8 cellular contexts compared by ENCODE assay signal in genomic region chr12:57086951-57087688, GRCh38. TPM values are rescaled to one million over a fixed set of nuclear protein-coding genes. Genes with fewer than 3 reads are reported as not detected.
A peak's percentile ranks its signal among the peaks of the same experiment; 100 is the strongest.
DNase-seq lines count a peak whose midpoint lies in the region; ATAC-seq, FAIRE-seq and TF ChIP-seq lines count a peak whose summit lies in the region.

No MANE protein-coding gene starts in this region.

- no peaks in the 10 kb centered on the region for H3K27me3 Mint-ChIP-seq in activated CD8-positive, alpha-beta T cell treated with anti-CD3 and anti-CD28 coated beads for 36 hours

- FAIRE-seq in GM12892 (lab: Jason Lieb, UNC), result peak; percentile 71

- TF ChIP-seq POLR2A in GM12892 (IDR thresholded peaks at IDR 0.05; ENCODE audit: low read depth, low read length), result peak; percentile 44; the same call in 1 of the 2 replicates

- H3K36me3 Mint-ChIP-seq in activated CD8-positive, alpha-beta T cell treated with anti-CD3 and anti-CD28 coated beads for 36 hours (ENCODE audit: low read depth), result peaks cover 32% of the 10 kb centered on the region

- peaks cover 13% of the 10 kb centered on the region for H3K4me1 ChIP-seq in ectodermal cell (ENCODE audit: control insufficient read depth, insufficient read depth, low read length)

- 0% methylated on average over 54 of the region's 54 CpGs for WGBS in ectodermal cell, 2 experiments

- no peaks in the 10 kb centered on the region for H3K9me3 ChIP-seq in ectodermal cell (ENCODE audit: control insufficient read depth, low read length)

- peak overlapping the region; percentile 90 for H3K4me3 Mint-ChIP-seq in activated CD8-positive, alpha-beta T cell treated with anti-CD3 and anti-CD28 coated beads for 36 hours

- POLR2A ChIA-PET in activated CD8-positive, alpha-beta T cell treated with anti-CD3 and anti-CD28 coated beads for 36 hours (lab: Charles Lee), result interaction anchor here (0.7 to 18.7 kb wide), 7 partner anchors 7 to 451 kb away, joined by 3 to 417 read pairs (median 5); partner anchors contain the start of genes NEMP1 and STAT6

- H3K27ac ChIP-seq in ectodermal cell (ENCODE audit: insufficient read depth, low read depth, low read length, poor library complexity, severe bottlenecking), result peak overlapping the region; percentile 97

- CTCF ChIA-PET in activated CD8-positive, alpha-beta T cell treated with anti-CD3 and anti-CD28 coated beads for 36 hours (lab: Charles Lee), result interaction anchor here (1.2 to 12.4 kb wide), 5 partner anchors 8 to 127 kb away, joined by 3 to 193 read pairs (median 5); partner anchors contain the start of genes NEMP1 and STAT6

- H3K4me1 Mint-ChIP-seq in activated CD8-positive, alpha-beta T cell treated with anti-CD3 and anti-CD28 coated beads for 36 hours (ENCODE audit: low read depth), result peaks cover 43% of the 10 kb centered on the region

- no peaks in the 10 kb centered on the region for H3K9me3 Mint-ChIP-seq in activated CD8-positive, alpha-beta T cell treated with anti-CD3 and anti-CD28 coated beads for 36 hours

- DNase-seq in GM12892 (ENCODE audit: insufficient read length) (peak; percentile 77), NCI-H2227 treated with DMSO at 0.1 percent for 48 hours (lab: John Stamatoyannopoulos, UW) (peak; percentile 32), medulla oblongata (ENCODE audit: extremely low spot score) (peak; percentile 83), superior temporal gyrus (ENCODE audit: extremely low spot score) (no peak)
- peak; percentile 96 for DNase-seq in activated CD8-positive, alpha-beta T cell treated with anti-CD3 and anti-CD28 coated beads for 36 hours
- DNase-seq in stimulated activated CD4-positive, alpha-beta T cell treated with anti-CD3 and anti-CD28 coated beads, TNF-alpha, amount 100 ng/mL, for 48 hours (ENCODE audit: low read depth in 3 of 3), result peak; percentile 84 to 93 (median 87)

- intact Hi-C loops in activated CD8-positive, alpha-beta T cell treated with anti-CD3 and anti-CD28 coated beads for 36 hours (cut with micrococcal nuclease), result no loop called here

- peak; percentile 36 for ATAC-seq in HG02763 (IDR thresholded peaks at IDR 0.05; ENCODE audit: unreplicated experiment)
- ATAC-seq in activated CD8-positive, alpha-beta T cell treated with anti-CD3 and anti-CD28 coated beads for 36 hours, result peak; percentile 48

- no peaks in the 10 kb centered on the region for H3K27me3 ChIP-seq in ectodermal cell (ENCODE audit: control insufficient read depth, insufficient read depth, low read length, poor library complexity, severe bottlenecking)

- H3K27ac Mint-ChIP-seq in activated CD8-positive, alpha-beta T cell treated with anti-CD3 and anti-CD28 coated beads for 36 hours, result peak overlapping the region; percentile 97

- H3K4me3 ChIP-seq in ectodermal cell (ENCODE audit: insufficient read depth, low read depth, low read length), result peak overlapping the region; percentile 60

- H3K36me3 ChIP-seq in ectodermal cell (ENCODE audit: control insufficient read depth, insufficient read depth, low read length), result peaks cover 2% of the 10 kb centered on the region

- TF ChIP-seq CTCF in activated CD8-positive, alpha-beta T cell treated with anti-CD3 and anti-CD28 coated beads for 36 hours (IDR thresholded peaks at IDR 0.05), result no peak

RNA-seq across cellular contexts. Expression of gene NAB2, which starts 1.8 kb away (rescaled TPM):
- 15.5 TPM for polyA plus RNA-seq in GM12892 (2012; ENCODE audit: missing spikeins)
- 10 to 100 TPM; 69.3 to 70.8 TPM for total RNA-seq in activated CD8-positive, alpha-beta T cell treated with anti-CD3 and anti-CD28 coated beads for 36 hours
- 40.2 TPM for polyA plus RNA-seq in ectodermal cell (2013, experiment 1 of 4)
- polyA plus RNA-seq in ectodermal cell (2013, experiment 2 of 4), result 37.0 TPM
- 30.3 TPM for polyA plus RNA-seq in ectodermal cell (2013, experiment 3 of 4)
- polyA plus RNA-seq in ectodermal cell (2013, experiment 4 of 4), result 35.0 TPM

RNA-seq across cellular contexts. Expression of gene NEMP1, which starts 8.5 kb away (rescaled TPM):
- 13.9 TPM for polyA plus RNA-seq in GM12892 (2012; ENCODE audit: missing spikeins)
- total RNA-seq in activated CD8-positive, alpha-beta T cell treated with anti-CD3 and anti-CD28 coated beads for 36 hours, result 10 to 100 TPM; 76.1 to 80.6 TPM
- 41.2 TPM for polyA plus RNA-seq in ectodermal cell (2013, experiment 1 of 4)
- 39.3 TPM for polyA plus RNA-seq in ectodermal cell (2013, experiment 2 of 4)
- polyA plus RNA-seq in ectodermal cell (2013, experiment 3 of 4), result 31.8 TPM
- polyA plus RNA-seq in ectodermal cell (2013, experiment 4 of 4), result 33.9 TPM

RNA-seq across cellular contexts. Expression of gene STAT6, which starts 24.0 kb away (rescaled TPM):
- polyA plus RNA-seq in GM12892 (2012; ENCODE audit: missing spikeins), result 129 TPM
- 100 to 1,000 TPM; 207 to 209 TPM for total RNA-seq in activated CD8-positive, alpha-beta T cell treated with anti-CD3 and anti-CD28 coated beads for 36 hours
- polyA plus RNA-seq in ectodermal cell (2013, experiment 1 of 4), result 37.1 TPM
- polyA plus RNA-seq in ectodermal cell (2013, experiment 2 of 4), result 30.5 TPM
- polyA plus RNA-seq in ectodermal cell (2013, experiment 3 of 4), result 23.2 TPM
- 26.4 TPM for polyA plus RNA-seq in ectodermal cell (2013, experiment 4 of 4)

RNA-seq across cellular contexts. Expression of gene MYO1A, which starts 37.2 kb away (rescaled TPM):
- polyA plus RNA-seq in GM12892 (2012; ENCODE audit: missing spikeins), result 0.40 TPM
- 1 to 10 TPM; 2.1 to 2.6 TPM for total RNA-seq in activated CD8-positive, alpha-beta T cell treated with anti-CD3 and anti-CD28 coated beads for 36 hours
- not detected for polyA plus RNA-seq in ectodermal cell (2013, experiment 1 of 4)
- 0.50 TPM for polyA plus RNA-seq in ectodermal cell (2013, experiment 2 of 4)
- polyA plus RNA-seq in ectodermal cell (2013, experiment 3 of 4), result not detected
- polyA plus RNA-seq in ectodermal cell (2013, experiment 4 of 4), result not detected

RNA-seq across cellular contexts. Expression of gene LRP1, which starts 41.2 kb away (rescaled TPM):
- polyA plus RNA-seq in GM12892 (2012; ENCODE audit: missing spikeins), result 0.34 TPM
- total RNA-seq in activated CD8-positive, alpha-beta T cell treated with anti-CD3 and anti-CD28 coated beads for 36 hours, result 1 to 10 TPM; 1.5 to 1.9 TPM
- 50.3 TPM for polyA plus RNA-seq in ectodermal cell (2013, experiment 1 of 4)
- polyA plus RNA-seq in ectodermal cell (2013, experiment 2 of 4), result 72.1 TPM
- 49.3 TPM for polyA plus RNA-seq in ectodermal cell (2013, experiment 3 of 4)
- polyA plus RNA-seq in ectodermal cell (2013, experiment 4 of 4), result 64.2 TPM
